Comparison of ENCODE assay signal across 2 cellular contexts in the genomic region with DNA sequence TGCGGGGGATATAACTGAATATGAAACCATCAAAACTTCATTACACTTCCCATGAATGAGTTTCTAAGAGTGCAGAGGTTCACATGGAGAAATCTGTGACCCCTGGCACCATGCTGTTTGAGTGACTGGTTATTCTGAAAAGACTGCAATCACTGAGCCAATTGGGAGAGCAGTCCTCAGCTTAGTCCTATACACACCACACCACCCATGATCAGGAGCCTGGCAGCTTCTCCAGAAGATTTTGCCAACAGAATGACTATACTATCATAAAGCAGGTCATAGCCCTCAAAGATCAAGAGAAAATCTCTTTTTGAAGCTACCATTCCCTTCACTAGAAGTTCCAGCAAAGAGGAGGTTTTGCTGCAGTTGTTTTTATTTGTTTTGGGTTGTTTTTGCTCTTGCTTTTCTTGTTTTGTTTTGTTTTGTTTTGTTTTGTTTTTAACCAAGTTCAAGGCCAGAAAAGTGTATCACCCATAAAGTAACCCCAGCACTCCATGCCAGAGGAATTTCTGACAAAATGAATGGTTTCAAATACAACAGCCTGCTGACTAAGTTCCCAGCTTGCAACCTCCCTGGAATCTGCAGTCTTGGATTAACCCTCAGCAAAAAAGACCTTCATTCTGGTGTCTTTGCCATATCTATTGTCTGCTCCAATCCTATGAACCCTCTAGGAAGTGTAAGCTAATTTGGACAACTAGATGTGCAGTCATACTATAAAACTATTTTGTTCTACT.
TF ChIP-seq lines count a peak whose summit lies in the region.

No MANE protein-coding gene starts in this region.

TF ChIP-seq in IMR-90, 13 proteins besides CTCF, POLR2A, EP300 and RAD21:
- TF ChIP-seq BHLHE40 (IDR thresholded peaks at IDR 0.05; ENCODE audit: low read depth, low read length) (no peak), RFX5 (IDR thresholded peaks at IDR 0.05; ENCODE audit: low read depth, low read length) (no peak), ELK1 (IDR thresholded peaks at IDR 0.05; ENCODE audit: borderline replicate concordance, low read depth, low read length) (no peak), NFE2L2 (IDR thresholded peaks at IDR 0.05; ENCODE audit: low read depth, low read length) (no peak), CHD1 (IDR thresholded peaks at IDR 0.05; ENCODE audit: low read depth, low read length) (no peak), MAZ (IDR thresholded peaks at IDR 0.05; ENCODE audit: borderline replicate concordance, low read depth, low read length) (no peak)

TF ChIP-seq in H1, 55 proteins besides CTCF, POLR2A, EP300 and RAD21:
- no peak for TF ChIP-seq SIN3A (conservative IDR thresholded peaks at IDR 0.05 in 1 of 2, IDR thresholded peaks at IDR 0.05 in 1 of 2; ENCODE audit: low read depth in 1 of 2, low read length in 2 of 2)
- no peak for TF ChIP-seq CBX8 (IDR thresholded peaks at IDR 0.05; ENCODE audit: borderline replicate concordance, low read depth, low read length)
- TF ChIP-seq RFX5 (IDR thresholded peaks at IDR 0.05; ENCODE audit: borderline replicate concordance, low read depth, low read length) = no peak
- TF ChIP-seq BACH1 (IDR thresholded peaks at IDR 0.05; ENCODE audit: low read length) = no peak
- TF ChIP-seq MAFK (IDR thresholded peaks at IDR 0.05; ENCODE audit: low read depth, low read length) = no peak
- TF ChIP-seq CEBPB (IDR thresholded peaks at IDR 0.05; ENCODE audit: low read depth, low read length) = no peak
